Comparison of ENCODE assay signal across 1 cellular context in genomic region chr3:128075516-128076464, GRCh38.
A peak's percentile ranks its signal among the peaks of the same experiment; 100 is the strongest.
TF ChIP-seq lines count a peak whose summit lies in the region.

No MANE protein-coding gene starts in this region.

TF ChIP-seq in GM23338, 12 proteins besides CTCF, POLR2A, EP300 and RAD21 (continued from another document):
- TF ChIP-seq ZNF462 (CRISPR knock-in tag; IDR thresholded peaks at IDR 0.05): no peak
- peak; percentile 72 for TF ChIP-seq POLR2AphosphoS5 (IDR thresholded peaks at IDR 0.05; ENCODE audit: low read depth)
